24 cellular contexts compared by ENCODE assay signal in genomic region chr12:10928746-10929286, GRCh38. TPM values are rescaled to one million over a fixed set of nuclear protein-coding genes. Genes with fewer than 3 reads are reported as not detected.
DNase-seq lines count a peak whose midpoint lies in the region; ATAC-seq, FAIRE-seq and TF ChIP-seq lines count a peak whose summit lies in the region.
"Had no signal": no experiment of that assay in that cellular context is flagged by ENCODE, and none has a peak within 500 bp of the region (broad histone marks: within the 10 kb centered on the region; RNA-seq: fewer than 3 reads in every experiment).

TSS of gene PRH2 (plus strand) at chr12:10929236. CDS start at chr12:10929274, 38 bp downstream.

- TF ChIP-seq POLR2A in HepG2 (IDR thresholded peaks at IDR 0.05; ENCODE audit: insufficient read depth in 1 of 2, low read depth in 2 of 2, low read length in 2 of 2) = no peak

- no peak for TF ChIP-seq RAD21 in HepG2 (CRISPR knock-in tag; IDR thresholded peaks at IDR 0.05)

- in situ Hi-C loops in HepG2 (cut with HindIII; ENCODE audit: extremely low pct_ligation_motif_present, low pct_unique_long_range_greater_than_20kb) = no loop called here

- no peak for ATAC-seq in Right ventricle myocardium inferior
- peak; percentile 70 for ATAC-seq in HepG2
- ATAC-seq: CD8-positive, alpha-beta T cell; GM23338; HCT116 had no signal

- H3K4me1 ChIP-seq in left ventricle myocardium inferior = no peaks in the 10 kb centered on the region
- peaks cover 18% of the 10 kb centered on the region for H3K4me1 ChIP-seq in HepG2 (ENCODE audit: insufficient read depth, low read length)
- H3K4me1 ChIP-seq: BLaER1 had no signal

- H3K27me3 ChIP-seq in left ventricle myocardium inferior (ENCODE audit: low read depth) (no peaks in the 10 kb centered on the region), HepG2 (ENCODE audit: control insufficient read depth in 1 of 2, insufficient read depth in 2 of 2, low read length in 2 of 2) (no peaks in the 10 kb centered on the region)
- H3K27me3 ChIP-seq: BLaER1 had no signal

- WGBS in HepG2 (ENCODE audit: low lambda C conversion rate) = 87% methylated on average over 5 of the region's 5 CpGs

- no peak within 1 kb of the TSS for H2AFZ ChIP-seq in HepG2 (ENCODE audit: low read length)
- H2AFZ ChIP-seq: GM23338 had no signal

- H3K4me2 ChIP-seq in HepG2 (ENCODE audit: low read depth, low read length) = no peak within 1 kb of the TSS
- H3K4me2 ChIP-seq: BLaER1, GM23338 had no signal

- H3K4me3 ChIP-seq in left ventricle myocardium inferior (no peak within 1 kb of the TSS), HepG2 (replicated peaks in 1 of 3; ENCODE audit: insufficient read depth in 1 of 3, low read depth in 2 of 3, low read length in 3 of 3) (no peak within 1 kb of the TSS)
- H3K4me3 ChIP-seq: BLaER1, GM23338 had no signal

- H3K27ac ChIP-seq in left ventricle myocardium inferior (replicated peaks) = no peak within 1 kb of the TSS
- H3K27ac ChIP-seq in HepG2 (ENCODE audit: extremely low read length, insufficient read depth, low read length) = peak within 1 kb of the TSS; percentile 25
- H3K27ac ChIP-seq: 22Rv1, BLaER1, C4-2B had no signal

- intact Hi-C loops in Right ventricle myocardium inferior (cut with DNase I) = no loop called here
- intact Hi-C loops in left ventricle myocardium inferior (cut with micrococcal nuclease) = no loop called here
- intact Hi-C loops in HepG2 (cut with micrococcal nuclease; ENCODE audit: unreplicated experiment) = no loop called here

- no peaks in the 10 kb centered on the region for H3K36me3 ChIP-seq in left ventricle myocardium inferior
- H3K36me3 ChIP-seq in HepG2 (replicated peaks in 1 of 2; ENCODE audit: control insufficient read depth in 1 of 2, insufficient read depth in 2 of 2, low read length in 2 of 2) = no peaks in the 10 kb centered on the region
- H3K36me3 ChIP-seq: BLaER1 had no signal

- TF ChIP-seq CTCF in left ventricle myocardium inferior (IDR thresholded peaks at IDR 0.05; ENCODE audit: borderline replicate concordance) = no peak
- no peak for TF ChIP-seq CTCF in HepG2 (CRISPR knock-in tag; IDR thresholded peaks at IDR 0.05)

- no TSS peak for BruUV-seq in HepG2 (replicated peaks; lab: Mats Ljungman, UMichigan)

- FAIRE-seq in HepG2 (lab: Jason Lieb, UNC) (no peak), urothelium cell line (lab: Jason Lieb, UNC) (peak; percentile 27)
- FAIRE-seq: A204.1, GM12891, GM18507 had no signal

- TF ChIP-seq EP300 in HepG2 (IDR thresholded peaks at IDR 0.05; ENCODE audit: low read depth in 2 of 2, low read length in 2 of 2) = no peak
- TF ChIP-seq EP300 in HepG2 (CRISPR knock-in tag; IDR thresholded peaks at IDR 0.05; ENCODE audit: borderline replicate concordance) = no peak

- no peak within 1 kb of the TSS for H3K9ac ChIP-seq in HepG2 (ENCODE audit: insufficient read depth, low read depth, low read length)
- H3K9ac ChIP-seq: BLaER1 had no signal

- H4K20me1 ChIP-seq in HepG2 (ENCODE audit: insufficient read depth, low read length) = no peaks in the 10 kb centered on the region
- H4K20me1 ChIP-seq: BLaER1 had no signal

- POLR2A ChIA-PET in HepG2 (lab: Yijun Ruan, JAX) = interaction anchor here (1.1 kb wide), 1 partner anchor 37 kb away, joined by 4 read pairs; no protein-coding TSS in a partner anchor

- H3K79me2 ChIP-seq in HepG2 (ENCODE audit: insufficient read depth, low read length) = no peaks in the 10 kb centered on the region

- DNase-seq in Right ventricle myocardium inferior (ENCODE audit: missing footprints) = peak; percentile 25
- DNase-seq in left ventricle myocardium inferior = no peak
- peak; percentile 15 for DNase-seq in HepG2 (ENCODE audit: low spot score)
- DNase-seq in urothelium cell line (ENCODE audit: low spot score) = no peak
- DNase-seq in D341Med (ENCODE audit: low spot score) = no peak
- no peak for DNase-seq in COLO829 (ENCODE audit: low spot score)
- DNase-seq: CD4-positive, CD25-positive, alpha-beta regulatory T cell; CD8-positive, alpha-beta T cell; DMS53; DMS79 treated with DMSO at 0.1 percent for 48 hours; GF-D8; H9 had no signal

- CTCF ChIA-PET in HepG2 (lab: Yijun Ruan, JAX; ENCODE audit: low intra/inter-chr PET ratio, low total read pairs) = no interaction called here

- H3K9me3 ChIP-seq in left ventricle myocardium inferior (replicated peaks) (no peaks in the 10 kb centered on the region), HepG2 (ENCODE audit: low read length) (no peaks in the 10 kb centered on the region)
- H3K9me3 ChIP-seq: BLaER1 had no signal

TF ChIP-seq in HepG2, 621 proteins besides CTCF, POLR2A, EP300 and RAD21 (continues in another document):
- TF ChIP-seq ZMYM4 (CRISPR knock-in tag; IDR thresholded peaks at IDR 0.05) = 0 out of 2 replicates have a peak, but pooled peaks have one; percentile 25
- no peak for TF ChIP-seq SALL2 (CRISPR knock-in tag; IDR thresholded peaks at IDR 0.05)
- TF ChIP-seq NFIB (CRISPR knock-in tag; IDR thresholded peaks at IDR 0.05; ENCODE audit: borderline replicate concordance) = no peak
- TF ChIP-seq ZNF646 (CRISPR knock-in tag; IDR thresholded peaks at IDR 0.05) = 0 out of 2 replicates have a peak, but pooled peaks have one; percentile 21
- no peak for TF ChIP-seq ZNF569 (CRISPR knock-in tag; IDR thresholded peaks at IDR 0.05; ENCODE audit: borderline replicate concordance)
- TF ChIP-seq KLF9 (CRISPR knock-in tag; IDR thresholded peaks at IDR 0.05; ENCODE audit: low read depth) = no peak
- TF ChIP-seq HNF4A (CRISPR knock-in tag; IDR thresholded peaks at IDR 0.05) = 0 out of 2 replicates have a peak, but pooled peaks have one; percentile 12

RNA-seq across cellular contexts. Expression of gene PRH2, which starts in this region (rescaled TPM):
- total RNA-seq in Right ventricle myocardium inferior (not detected), left ventricle myocardium inferior (not detected), HepG2 (2016; rRNA removed; fragmentation: Illumina TruSeq; extraction: Trizol) (0.24 TPM in 1 of 2 replicates, not detected in the other)
- 0.44 TPM in 1 of 2 replicates, not detected in the other for total RNA-seq in HepG2 (2016; cell fraction: cytosol; rRNA removed; fragmentation: Illumina TruSeq; extraction: Trizol; ENCODE audit: low read depth)
- not detected in 2 replicates for total RNA-seq in HepG2 (2016; cell fraction: insoluble cytoplasmic fraction; rRNA removed; fragmentation: Illumina TruSeq; extraction: Trizol)
- total RNA-seq in HepG2 (2016; cell fraction: membrane; rRNA removed; fragmentation: Illumina TruSeq; extraction: Trizol) = not detected in 2 replicates
- total RNA-seq in HepG2 (2016; cell fraction: nucleus; rRNA removed; fragmentation: Illumina TruSeq; extraction: Trizol) = 0.81 TPM in 1 of 2 replicates, not detected in the other
- polyA plus RNA-seq in HepG2 (2011; rRNA removed) = 0.48 and 1.3 TPM in 2 replicates
- 0.97 and 1.1 TPM in 2 replicates for polyA plus RNA-seq in HepG2 (2011; cell fraction: cytosol; rRNA removed)
- 1.5 and 2.1 TPM in 2 replicates for polyA plus RNA-seq in HepG2 (2011; cell fraction: nucleus; rRNA removed)
- polyA plus RNA-seq in HepG2 (2012) = 0.77 and 1.9 TPM in 2 replicates
- not detected in 2 replicates for polyA plus RNA-seq in HepG2 (2016; cell fraction: cytosol; fragmentation: Illumina TruSeq; extraction: Trizol; ENCODE audit: low read depth)
- polyA plus RNA-seq in HepG2 (2016; cell fraction: insoluble cytoplasmic fraction; fragmentation: Illumina TruSeq; extraction: Trizol; ENCODE audit: low read depth) = not detected in 2 replicates
- not detected in 2 replicates for polyA plus RNA-seq in HepG2 (2016; cell fraction: membrane; fragmentation: Illumina TruSeq; extraction: Trizol; ENCODE audit: low read depth)
- not detected in 2 replicates for polyA plus RNA-seq in HepG2 (2016; cell fraction: nucleus; fragmentation: Illumina TruSeq; extraction: Trizol; ENCODE audit: insufficient read depth, low read depth)
- 0.76 and 5.4 TPM in 2 replicates for polyA minus RNA-seq in HepG2 (2011; rRNA and poly(A)+ RNA removed; ENCODE audit: low replicate concordance)
- polyA minus RNA-seq in HepG2 (2011; cell fraction: cytosol; rRNA and poly(A)+ RNA removed) = not detected in 2 replicates
- 4.0 and 4.8 TPM in 2 replicates for polyA minus RNA-seq in HepG2 (2011; cell fraction: nucleus; rRNA and poly(A)+ RNA removed)
- total RNA-seq: B cell; CD4-positive, CD25-positive, alpha-beta regulatory T cell; CD8-positive, alpha-beta T cell; Daoy; G401; H4; H9 had no signal
- polyA plus RNA-seq: CD4-positive, CD25-positive, alpha-beta regulatory T cell had no signal

Comparison
In these comparisons a context has a peak if more than half of its experiments do, and no peak if none do; other contexts are left out.
1. Peak in DNase-seq in Right ventricle myocardium inferior; RNA of the gene not detected or under 1 TPM.